In the genomic region with DNA sequence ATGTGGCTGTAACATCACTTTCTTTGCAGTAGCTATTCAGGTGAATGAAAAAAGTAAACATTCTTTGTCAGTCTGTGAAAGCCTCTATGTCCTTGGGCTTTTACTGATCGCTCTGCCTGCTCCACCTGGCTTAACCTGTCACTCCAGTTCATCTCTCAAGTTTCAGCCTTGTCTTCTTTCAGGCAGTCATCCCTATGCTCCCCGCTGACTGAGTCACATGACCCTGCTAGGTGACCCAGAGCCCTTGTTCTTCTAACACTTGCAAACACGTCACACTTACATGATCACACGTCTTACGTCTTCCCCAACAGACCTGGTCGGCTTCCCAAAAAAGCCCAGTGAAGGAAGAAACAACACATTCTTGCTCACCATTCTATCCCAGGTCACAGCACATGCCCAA, we compare ENCODE assay signal across 19 cellular contexts.
DNase-seq lines count a peak whose midpoint lies in the region; ATAC-seq and TF ChIP-seq lines count a peak whose summit lies in the region.
"Had no signal": no experiment of that assay in that cellular context is flagged by ENCODE, and none has a peak within 500 bp of the region (broad histone marks: within the 10 kb centered on the region; RNA-seq: fewer than 3 reads in every experiment).

No MANE protein-coding gene starts in this region.

- TF ChIP-seq CTCF in fibroblast of mammary gland (conservative IDR thresholded peaks at IDR 0.05; ENCODE audit: control insufficient read depth, insufficient read depth, low read depth, low read length) (no peak), foreskin fibroblast (IDR thresholded peaks at IDR 0.05; ENCODE audit: low read depth, low read length) (no peak)

- CTCF ChIA-PET in activated CD4-positive, alpha-beta memory T cell treated with anti-CD3 and anti-CD28 coated beads, Interleukin-2, amount 10 ng/mL, durations not matched to agents 7 days and 5 days (lab: Charles Lee), result no interaction called here

- no peak for ATAC-seq in HG03439 (IDR thresholded peaks at IDR 0.05; ENCODE audit: unreplicated experiment)
- ATAC-seq: activated naive CD4-positive, alpha-beta T cell treated with anti-CD3 and anti-CD28 coated beads, Interleukin-2, amount 50 U/mL, for 72 hours; activated T-cell treated with anti-CD3 and anti-CD28 coated beads, Interleukin-2, amount 50 U/mL, for 4 hours; stimulated activated naive B cell treated with anti-CD40 and anti-IgM and Interleukin-4, amounts not matched to agents 10 μg/mL and 1 μg/mL and 100 μg/mL, for 72 hours had no signal

- no peak overlapping the region for H3K4me3 ChIP-seq in fibroblast of mammary gland (ENCODE audit: control insufficient read depth, low read depth, low read length)
- H3K4me3 ChIP-seq in foreskin fibroblast (ENCODE audit: low read depth in 1 of 2, low read length in 2 of 2), result no peak overlapping the region
- H3K4me3 ChIP-seq: tibial artery had no signal

- DNase-seq in NCI-H1105 treated with DMSO at 0.1 percent for 48 hours (lab: John Stamatoyannopoulos, UW), result peak; percentile 33
- DNase-seq in NCI-H1105 (lab: John Stamatoyannopoulos, UW), result no peak
- peak; percentile 91 for DNase-seq in NCI-H526 treated with DMSO at 0.1 percent for 48 hours (lab: John Stamatoyannopoulos, UW)
- DNase-seq in fibroblast of mammary gland (ENCODE audit: low read depth), result peak; percentile 13
- peak; percentile 84 for DNase-seq in renal cortical epithelial cell (ENCODE audit: low read depth)
- DNase-seq in foreskin fibroblast, result no peak
- no peak for DNase-seq in activated CD4-positive, alpha-beta memory T cell treated with anti-CD3 and anti-CD28 coated beads, Interleukin-2, amount 10 ng/mL, durations not matched to agents 7 days and 5 days
- DNase-seq: activated CD4-positive, alpha-beta T cell treated with anti-CD3 and anti-CD28 coated beads, Interleukin-2, amount 50 U/mL, for 4 hours; activated T-cell treated with anti-CD3 and anti-CD28 coated beads, Interleukin-2, amount 50 U/mL, for 4 hours; cortex of kidney; H7; immature natural killer cell; NCI-H1694 treated with DMSO at 0.1 percent for 48 hours; NCI-H524 treated with DMSO at 0.1 percent for 48 hours; stimulated activated CD4-positive, alpha-beta T cell treated with anti-CD3 and anti-CD28 coated beads, Interleukin-15, amount 100 ng/mL, for 24 hours; stimulated activated naive B cell treated with anti-CD40 and anti-IgM and Interleukin-4, amounts not matched to agents 10 μg/mL and 1 μg/mL and 100 μg/mL, for 72 hours; tibial artery had no signal

- POLR2A ChIA-PET in activated CD4-positive, alpha-beta memory T cell treated with anti-CD3 and anti-CD28 coated beads, Interleukin-2, amount 10 ng/mL, durations not matched to agents 7 days and 5 days (lab: Charles Lee), result no interaction called here

- no peaks in the 10 kb centered on the region for H3K4me1 Mint-ChIP-seq in activated CD4-positive, alpha-beta memory T cell treated with anti-CD3 and anti-CD28 coated beads, Interleukin-2, amount 10 ng/mL, durations not matched to agents 7 days and 5 days
- H3K4me1 Mint-ChIP-seq: immature natural killer cell; stimulated activated naive B cell treated with anti-CD40 and anti-IgM and Interleukin-4, amounts not matched to agents 10 μg/mL and 1 μg/mL and 100 μg/mL, for 72 hours had no signal

- H3K9me3 Mint-ChIP-seq in activated CD4-positive, alpha-beta memory T cell treated with anti-CD3 and anti-CD28 coated beads, Interleukin-2, amount 10 ng/mL, durations not matched to agents 7 days and 5 days, result peaks cover 8% of the 10 kb centered on the region

- no peaks in the 10 kb centered on the region for H3K36me3 Mint-ChIP-seq in activated CD4-positive, alpha-beta memory T cell treated with anti-CD3 and anti-CD28 coated beads, Interleukin-2, amount 10 ng/mL, durations not matched to agents 7 days and 5 days (ENCODE audit: low read depth)
- H3K36me3 Mint-ChIP-seq: stimulated activated naive B cell treated with anti-CD40 and anti-IgM and Interleukin-4, amounts not matched to agents 10 μg/mL and 1 μg/mL and 100 μg/mL, for 72 hours had no signal

- no peak overlapping the region for H3K4me3 Mint-ChIP-seq in activated CD4-positive, alpha-beta memory T cell treated with anti-CD3 and anti-CD28 coated beads, Interleukin-2, amount 10 ng/mL, durations not matched to agents 7 days and 5 days
- H3K4me3 Mint-ChIP-seq: activated T-cell treated with anti-CD3 and anti-CD28 coated beads, Interleukin-2, amount 50 U/mL, for 4 hours; immature natural killer cell; stimulated activated naive B cell treated with anti-CD40 and anti-IgM and Interleukin-4, amounts not matched to agents 10 μg/mL and 1 μg/mL and 100 μg/mL, for 72 hours had no signal

- no peaks in the 10 kb centered on the region for H3K27me3 Mint-ChIP-seq in activated CD4-positive, alpha-beta memory T cell treated with anti-CD3 and anti-CD28 coated beads, Interleukin-2, amount 10 ng/mL, durations not matched to agents 7 days and 5 days
- H3K27me3 Mint-ChIP-seq: stimulated activated naive B cell treated with anti-CD40 and anti-IgM and Interleukin-4, amounts not matched to agents 10 μg/mL and 1 μg/mL and 100 μg/mL, for 72 hours had no signal

- no peak overlapping the region for H3K27ac Mint-ChIP-seq in activated CD4-positive, alpha-beta memory T cell treated with anti-CD3 and anti-CD28 coated beads, Interleukin-2, amount 10 ng/mL, durations not matched to agents 7 days and 5 days
- H3K27ac Mint-ChIP-seq: activated naive CD4-positive, alpha-beta T cell treated with anti-CD3 and anti-CD28 coated beads, Interleukin-2, amount 50 U/mL, for 72 hours; immature natural killer cell; stimulated activated naive B cell treated with anti-CD40 and anti-IgM and Interleukin-4, amounts not matched to agents 10 μg/mL and 1 μg/mL and 100 μg/mL, for 72 hours had no signal

Comparison
In these comparisons a context has a peak if more than half of its experiments do, and no peak if none do; other contexts are left out.
1. DNase-seq: peak in NCI-H1105 treated with DMSO at 0.1 percent for 48 hours (single experiment), NCI-H526 treated with DMSO at 0.1 percent for 48 hours (single experiment), fibroblast of mammary gland (single experiment) and renal cortical epithelial cell (single experiment); none in NCI-H1105 (single experiment), foreskin fibroblast (0 of 2) and activated CD4-positive, alpha-beta memory T cell treated with anti-CD3 and anti-CD28 coated beads, Interleukin-2, amount 10 ng/mL, durations not matched to agents 7 days and 5 days (single experiment).